ENCODE assay signal across 8 cellular contexts in genomic region chr2:73233154-73233931, GRCh38.
A peak's percentile ranks its signal among the peaks of the same experiment; 100 is the strongest.
DNase-seq lines count a peak whose midpoint lies in the region; ATAC-seq, FAIRE-seq and TF ChIP-seq lines count a peak whose summit lies in the region.

Gene PRADC1, minus strand, starts transcription at chr2:73233239. Its CDS starts 79 bp downstream, at chr2:73233160.

- peak; percentile 98 for DNase-seq in AG09309 (ENCODE audit: low read depth)
- peak; percentile 98 for DNase-seq in NCI-H446 (lab: John Stamatoyannopoulos, UW)
- DNase-seq in cerebellar cortex (ENCODE audit: low spot score), result peak; percentile 100
- DNase-seq in stimulated activated CD4-positive, alpha-beta T cell treated with anti-CD3 and anti-CD28 coated beads, Interleukin-12 subunit alpha, Interleukin-12 subunit beta, amount 100 ng/mL, for 4 hours, result peak; percentile 85

- peak within 1 kb of the TSS; percentile 95 for H3K4me3 ChIP-seq in AG09309 (ENCODE audit: control insufficient read depth, low read depth, low read length)

- FAIRE-seq in islet of Langerhans (lab: Jason Lieb, UNC), result peak; percentile 5

- ATAC-seq in GM19025 (IDR thresholded peaks at IDR 0.05; ENCODE audit: low read depth, unreplicated experiment) (peak; percentile 86), HG03342 (IDR thresholded peaks at IDR 0.05; ENCODE audit: unreplicated experiment) (peak; percentile 91)
- ATAC-seq in activated CD4-positive, CD25-positive, alpha-beta regulatory T cell treated with anti-CD3 and anti-CD28 coated beads, Interleukin-2, amount 50 U/mL, for 24 hours, result peak; percentile 88 to 90

- no peak for TF ChIP-seq CTCF in AG09309 (IDR thresholded peaks at IDR 0.05; ENCODE audit: control insufficient read depth, insufficient read depth, low read depth, low read length, missing control alignments)

Comparison
In these comparisons a context has a peak if more than half of its experiments do, and no peak if none do; other contexts are left out.
1. Peak in every context shown above with its lines: DNase-seq, ATAC-seq and H3K4me3 ChIP-seq.